1 cellular context compared by ENCODE assay signal in genomic region chr2:15556311-15556930, GRCh38.
TF ChIP-seq lines count a peak whose summit lies in the region.

No MANE protein-coding gene starts in this region.

TF ChIP-seq in K562, 482 proteins besides CTCF, POLR2A, EP300 and RAD21 (continued from another document and continues in another):
- no peak for TF ChIP-seq KLF10 (CRISPR knock-in tag; IDR thresholded peaks at IDR 0.05)
- TF ChIP-seq ZNF766 (CRISPR knock-in tag; conservative IDR thresholded peaks at IDR 0.05) = no peak
- TF ChIP-seq, protein P1, sequence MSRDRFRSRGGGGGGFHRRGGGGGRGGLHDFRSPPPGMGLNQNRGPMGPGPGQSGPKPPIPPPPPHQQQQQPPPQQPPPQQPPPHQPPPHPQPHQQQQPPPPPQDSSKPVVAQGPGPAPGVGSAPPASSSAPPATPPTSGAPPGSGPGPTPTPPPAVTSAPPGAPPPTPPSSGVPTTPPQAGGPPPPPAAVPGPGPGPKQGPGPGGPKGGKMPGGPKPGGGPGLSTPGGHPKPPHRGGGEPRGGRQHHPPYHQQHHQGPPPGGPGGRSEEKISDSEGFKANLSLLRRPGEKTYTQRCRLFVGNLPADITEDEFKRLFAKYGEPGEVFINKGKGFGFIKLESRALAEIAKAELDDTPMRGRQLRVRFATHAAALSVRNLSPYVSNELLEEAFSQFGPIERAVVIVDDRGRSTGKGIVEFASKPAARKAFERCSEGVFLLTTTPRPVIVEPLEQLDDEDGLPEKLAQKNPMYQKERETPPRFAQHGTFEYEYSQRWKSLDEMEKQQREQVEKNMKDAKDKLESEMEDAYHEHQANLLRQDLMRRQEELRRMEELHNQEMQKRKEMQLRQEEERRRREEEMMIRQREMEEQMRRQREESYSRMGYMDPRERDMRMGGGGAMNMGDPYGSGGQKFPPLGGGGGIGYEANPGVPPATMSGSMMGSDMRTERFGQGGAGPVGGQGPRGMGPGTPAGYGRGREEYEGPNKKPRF (IDR thresholded peaks at IDR 0.05; ENCODE audit: low read depth, low read length) = no peak
- TF ChIP-seq CTBP1 (IDR thresholded peaks at IDR 0.05; ENCODE audit: borderline replicate concordance) = no peak
- TF ChIP-seq ZNF23 (CRISPR knock-in tag; IDR thresholded peaks at IDR 0.05) = no peak
- no peak for TF ChIP-seq EZH2 (IDR thresholded peaks at IDR 0.05; ENCODE audit: borderline replicate concordance, low read depth, low read length)
- TF ChIP-seq ZFP36 (IDR thresholded peaks at IDR 0.05; ENCODE audit: low read depth, low read length, partially characterized antibody) = no peak
- TF ChIP-seq SAFB (IDR thresholded peaks at IDR 0.05; ENCODE audit: borderline replicate concordance, low read depth, low read length) = no peak
- no peak for TF ChIP-seq TFAM (CRISPR knock-in tag; conservative IDR thresholded peaks at IDR 0.05)
- TF ChIP-seq U2AF1 (optimal IDR thresholded peaks at IDR 0.05; ENCODE audit: low read depth, low read length) = no peak
- peak; percentile 66; the same call in 1 of the 2 replicates for TF ChIP-seq KHSRP (IDR thresholded peaks at IDR 0.05)
- TF ChIP-seq IFI16 (CRISPR knock-in tag; IDR thresholded peaks at IDR 0.05) = no peak
- no peak; the same call in 1 of the 2 replicates for TF ChIP-seq ZNF134 (CRISPR knock-in tag; conservative IDR thresholded peaks at IDR 0.05)
- no peak for TF ChIP-seq ZBTB1 (CRISPR knock-in tag; IDR thresholded peaks at IDR 0.05; ENCODE audit: borderline replicate concordance, low read depth)
- TF ChIP-seq BRF2 (IDR thresholded peaks at IDR 0.05; ENCODE audit: borderline replicate concordance, insufficient read depth, insufficient read length) = no peak
- 0 out of 2 replicates have a peak, but pooled peaks have one; percentile 12 for TF ChIP-seq RAD51 (IDR thresholded peaks at IDR 0.05; ENCODE audit: borderline replicate concordance, low read depth)
- no peak for TF ChIP-seq NR2F6 (CRISPR knock-in tag; IDR thresholded peaks at IDR 0.05)
- TF ChIP-seq GATAD2B (IDR thresholded peaks at IDR 0.05; ENCODE audit: borderline replicate concordance) = peak; percentile 87
- peak; percentile 55; the same call in 1 of the 2 replicates for TF ChIP-seq LCOR (CRISPR knock-in tag; IDR thresholded peaks at IDR 0.05)
- no peak for TF ChIP-seq HDAC6 (IDR thresholded peaks at IDR 0.05; ENCODE audit: low read depth, low read length)
- TF ChIP-seq ZNF140 (CRISPR knock-in tag; IDR thresholded peaks at IDR 0.05) = no peak
- TF ChIP-seq RUNX1 (IDR thresholded peaks at IDR 0.05; ENCODE audit: low read depth) = no peak
- TF ChIP-seq SAFB2 (IDR thresholded peaks at IDR 0.05; ENCODE audit: borderline replicate concordance, low read depth, low read length, severe bottlenecking) = no peak
- no peak for TF ChIP-seq MEF2A (IDR thresholded peaks at IDR 0.05; ENCODE audit: control insufficient read depth, low read depth, low read length)
- TF ChIP-seq ZC3H8 (IDR thresholded peaks at IDR 0.05) = no peak
- TF ChIP-seq BDP1 (IDR thresholded peaks at IDR 0.05; ENCODE audit: insufficient read depth, insufficient read length) = no peak
- no peak for TF ChIP-seq ARID2 (IDR thresholded peaks at IDR 0.05)
- TF ChIP-seq, protein P2, sequence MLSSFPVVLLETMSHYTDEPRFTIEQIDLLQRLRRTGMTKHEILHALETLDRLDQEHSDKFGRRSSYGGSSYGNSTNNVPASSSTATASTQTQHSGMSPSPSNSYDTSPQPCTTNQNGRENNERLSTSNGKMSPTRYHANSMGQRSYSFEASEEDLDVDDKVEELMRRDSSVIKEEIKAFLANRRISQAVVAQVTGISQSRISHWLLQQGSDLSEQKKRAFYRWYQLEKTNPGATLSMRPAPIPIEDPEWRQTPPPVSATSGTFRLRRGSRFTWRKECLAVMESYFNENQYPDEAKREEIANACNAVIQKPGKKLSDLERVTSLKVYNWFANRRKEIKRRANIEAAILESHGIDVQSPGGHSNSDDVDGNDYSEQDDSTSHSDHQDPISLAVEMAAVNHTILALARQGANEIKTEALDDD (IDR thresholded peaks at IDR 0.05) = 0 out of 2 replicates have a peak, but pooled peaks have one; percentile 33
- no peak for TF ChIP-seq ELF4 (CRISPR knock-in tag; IDR thresholded peaks at IDR 0.05)
- TF ChIP-seq, protein P3, sequence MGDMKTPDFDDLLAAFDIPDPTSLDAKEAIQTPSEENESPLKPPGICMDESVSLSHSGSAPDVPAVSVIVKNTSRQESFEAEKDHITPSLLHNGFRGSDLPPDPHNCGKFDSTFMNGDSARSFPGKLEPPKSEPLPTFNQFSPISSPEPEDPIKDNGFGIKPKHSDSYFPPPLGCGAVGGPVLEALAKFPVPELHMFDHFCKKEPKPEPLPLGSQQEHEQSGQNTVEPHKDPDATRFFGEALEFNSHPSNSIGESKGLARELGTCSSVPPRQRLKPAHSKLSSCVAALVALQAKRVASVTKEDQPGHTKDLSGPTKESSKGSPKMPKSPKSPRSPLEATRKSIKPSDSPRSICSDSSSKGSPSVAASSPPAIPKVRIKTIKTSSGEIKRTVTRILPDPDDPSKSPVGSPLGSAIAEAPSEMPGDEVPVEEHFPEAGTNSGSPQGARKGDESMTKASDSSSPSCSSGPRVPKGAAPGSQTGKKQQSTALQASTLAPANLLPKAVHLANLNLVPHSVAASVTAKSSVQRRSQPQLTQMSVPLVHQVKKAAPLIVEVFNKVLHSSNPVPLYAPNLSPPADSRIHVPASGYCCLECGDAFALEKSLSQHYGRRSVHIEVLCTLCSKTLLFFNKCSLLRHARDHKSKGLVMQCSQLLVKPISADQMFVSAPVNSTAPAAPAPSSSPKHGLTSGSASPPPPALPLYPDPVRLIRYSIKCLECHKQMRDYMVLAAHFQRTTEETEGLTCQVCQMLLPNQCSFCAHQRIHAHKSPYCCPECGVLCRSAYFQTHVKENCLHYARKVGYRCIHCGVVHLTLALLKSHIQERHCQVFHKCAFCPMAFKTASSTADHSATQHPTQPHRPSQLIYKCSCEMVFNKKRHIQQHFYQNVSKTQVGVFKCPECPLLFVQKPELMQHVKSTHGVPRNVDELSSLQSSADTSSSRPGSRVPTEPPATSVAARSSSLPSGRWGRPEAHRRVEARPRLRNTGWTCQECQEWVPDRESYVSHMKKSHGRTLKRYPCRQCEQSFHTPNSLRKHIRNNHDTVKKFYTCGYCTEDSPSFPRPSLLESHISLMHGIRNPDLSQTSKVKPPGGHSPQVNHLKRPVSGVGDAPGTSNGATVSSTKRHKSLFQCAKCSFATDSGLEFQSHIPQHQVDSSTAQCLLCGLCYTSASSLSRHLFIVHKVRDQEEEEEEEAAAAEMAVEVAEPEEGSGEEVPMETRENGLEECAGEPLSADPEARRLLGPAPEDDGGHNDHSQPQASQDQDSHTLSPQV (IDR thresholded peaks at IDR 0.05) = no peak
- no peak for TF ChIP-seq ZNF407 (IDR thresholded peaks at IDR 0.05; ENCODE audit: low read depth)
- no peak for TF ChIP-seq NCOA4 (IDR thresholded peaks at IDR 0.05; ENCODE audit: partially characterized antibody)
- TF ChIP-seq ARID1B (IDR thresholded peaks at IDR 0.05) = peak; percentile 98
- TF ChIP-seq MED1 (CRISPR knock-in tag; IDR thresholded peaks at IDR 0.05; ENCODE audit: borderline replicate concordance) = no peak
- no peak for TF ChIP-seq CHD4 (IDR thresholded peaks at IDR 0.05; ENCODE audit: insufficient read depth, insufficient replicate concordance, low read depth, low read length, poor library complexity, severe bottlenecking)
- no peak for TF ChIP-seq TCF7L2 (IDR thresholded peaks at IDR 0.05; ENCODE audit: low read depth, low read length)
- no peak for TF ChIP-seq PTTG1 (tag; IDR thresholded peaks at IDR 0.05; ENCODE audit: low read depth)
- TF ChIP-seq PHB2 (IDR thresholded peaks at IDR 0.05; ENCODE audit: low read depth) = peak; percentile 77
- TF ChIP-seq ZKSCAN8 (CRISPR knock-in tag; IDR thresholded peaks at IDR 0.05) = peak; percentile 77; the same call in 1 of the 2 replicates
- TF ChIP-seq HDAC2 (IDR thresholded peaks at IDR 0.05) = no peak
- no peak for TF ChIP-seq RREB1 (CRISPR knock-in tag; IDR thresholded peaks at IDR 0.05)
- no peak for TF ChIP-seq ZC3H4 (CRISPR knock-in tag; IDR thresholded peaks at IDR 0.05; ENCODE audit: borderline replicate concordance)
